ENCODE assay signal across 24 cellular contexts in the genomic region with DNA sequence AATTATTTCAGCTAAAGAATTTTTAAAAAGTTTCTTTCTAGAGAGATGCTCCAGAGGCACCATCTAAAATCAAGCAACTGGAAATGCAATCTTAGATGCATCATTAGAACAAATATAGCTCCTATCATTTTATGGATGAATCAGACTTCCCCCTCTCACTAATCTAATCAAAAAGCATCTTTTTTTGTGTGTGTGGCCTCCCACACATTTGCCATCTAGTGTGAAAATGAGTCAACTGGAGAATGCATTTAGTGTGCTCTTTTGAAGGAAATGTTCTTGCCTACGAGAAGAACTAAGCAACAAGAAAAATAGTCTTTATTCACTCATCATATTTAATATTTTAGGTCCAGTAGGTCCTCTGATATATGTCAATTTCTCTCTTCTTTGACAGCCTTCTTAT. TPM values are rescaled to one million over a fixed set of nuclear protein-coding genes. Genes with fewer than 3 reads are reported as not detected.
DNase-seq lines count a peak whose midpoint lies in the region; ATAC-seq, FAIRE-seq and TF ChIP-seq lines count a peak whose summit lies in the region.
"Had no signal": no experiment of that assay in that cellular context is flagged by ENCODE, and none has a peak within 500 bp of the region (broad histone marks: within the 10 kb centered on the region; RNA-seq: fewer than 3 reads in every experiment).

No MANE protein-coding gene starts in this region.

- H3K9ac ChIP-seq in astrocyte (ENCODE audit: low read length) = no peak overlapping the region
- H3K9ac ChIP-seq: BLaER1 had no signal

- H3K36me3 Mint-ChIP-seq in astrocyte (ENCODE audit: low read depth, unreplicated experiment) (no peaks in the 10 kb centered on the region), type B pancreatic cell (no peaks in the 10 kb centered on the region)
- H3K36me3 Mint-ChIP-seq: activated naive CD8-positive, alpha-beta T cell treated with anti-CD3 and anti-CD28 coated beads for 36 hours; naive thymus-derived CD8-positive, alpha-beta T cell had no signal

- H3K4me3 ChIP-seq in astrocyte (ENCODE audit: insufficient read depth, low read depth, low read length) = no peak overlapping the region
- H3K4me3 ChIP-seq: BLaER1, cardiac muscle cell, GM23338, SJCRH30 had no signal

- ATAC-seq in GM21381 (IDR thresholded peaks at IDR 0.05; ENCODE audit: unreplicated experiment) = no peak
- no peak for ATAC-seq in HG03139 (IDR thresholded peaks at IDR 0.05; ENCODE audit: unreplicated experiment)
- ATAC-seq: GM23338; naive thymus-derived CD8-positive, alpha-beta T cell had no signal

- no peaks in the 10 kb centered on the region for H3K27me3 ChIP-seq in astrocyte (ENCODE audit: insufficient read depth, low read length)
- H3K27me3 ChIP-seq: BLaER1, cardiac muscle cell, SJCRH30 had no signal

- H2AFZ ChIP-seq in astrocyte (ENCODE audit: low read depth, low read length) = no peak overlapping the region
- H2AFZ ChIP-seq: GM23338 had no signal

- H3K27ac ChIP-seq in astrocyte (ENCODE audit: low read depth, low read length) = peak overlapping the region; percentile 61
- H3K27ac ChIP-seq: BLaER1, cardiac muscle cell, SJCRH30 had no signal

- H3K79me2 ChIP-seq in astrocyte (ENCODE audit: insufficient read depth, low read length) = no peaks in the 10 kb centered on the region

- H3K4me1 ChIP-seq in astrocyte (ENCODE audit: insufficient read depth, low read length) = peaks cover 21% of the 10 kb centered on the region
- H3K4me1 ChIP-seq: BLaER1 had no signal

- DNase-seq in HCEC 1CT (peak; percentile 36), astrocyte (ENCODE audit: low read depth) (peak; percentile 71), foreskin melanocyte (peak; percentile 28), type B pancreatic cell (ENCODE audit: extremely low spot score, unreplicated experiment) (no peak), NCI-H345 treated with DMSO at 0.1 percent for 48 hours (lab: John Stamatoyannopoulos, UW; ENCODE audit: unreplicated experiment) (no peak)
- DNase-seq: activated CD4-positive, CD25-positive, alpha-beta regulatory T cell; activated CD8-positive, alpha-beta memory T cell treated with anti-CD3 and anti-CD28 coated beads for 24 hours; activated naive CD8-positive, alpha-beta T cell treated with anti-CD3 and anti-CD28 coated beads for 36 hours; DMS 273 treated with DMSO at 0.1 percent for 48 hours; islet precursor cell; mesendoderm; naive thymus-derived CD8-positive, alpha-beta T cell; NCI-H2029 treated with DMSO at 0.1 percent for 48 hours; NCI-H526 treated with DMSO at 0.1 percent for 48 hours; SJCRH30; small intestine; stimulated activated CD4-positive, alpha-beta T cell treated with anti-CD3 and anti-CD28 coated beads, Interleukin-4, amount 100 ng/mL, for 4 hours had no signal

- H3K27ac Mint-ChIP-seq in astrocyte (ENCODE audit: unreplicated experiment) (peak overlapping the region; percentile 94), type B pancreatic cell (peak overlapping the region; percentile 83)
- H3K27ac Mint-ChIP-seq: activated naive CD8-positive, alpha-beta T cell treated with anti-CD3 and anti-CD28 coated beads for 36 hours; activated T-helper 1 cell treated with anti-CD3 and anti-CD28 coated beads, Interleukin-12 subunit alpha, Interleukin-12 subunit beta, Interleukin-2, Interleukin-4 antibody, amounts not matched to agents 30 ng/mL and 10 ng/mL and 1 ng/mL, durations not matched to agents 14 hours and 24 hours and 36 hours; GM23338; naive thymus-derived CD8-positive, alpha-beta T cell; progenitor cell of endocrine pancreas had no signal

- H3K4me3 Mint-ChIP-seq in astrocyte (ENCODE audit: unreplicated experiment) = no peak overlapping the region
- no peak overlapping the region for H3K4me3 Mint-ChIP-seq in type B pancreatic cell
- H3K4me3 Mint-ChIP-seq: activated naive CD8-positive, alpha-beta T cell treated with anti-CD3 and anti-CD28 coated beads for 36 hours; activated T-helper 1 cell treated with anti-CD3 and anti-CD28 coated beads, Interleukin-12 subunit alpha, Interleukin-12 subunit beta, Interleukin-2, Interleukin-4 antibody, amounts not matched to agents 30 ng/mL and 10 ng/mL and 1 ng/mL, durations not matched to agents 14 hours and 24 hours and 36 hours; GM23338; naive thymus-derived CD8-positive, alpha-beta T cell had no signal

- FAIRE-seq in astrocyte (lab: Jason Lieb, UNC) = peak; percentile 52
- FAIRE-seq: small intestine had no signal

- H3K4me1 Mint-ChIP-seq in astrocyte (ENCODE audit: low read depth, unreplicated experiment) (peaks cover 38% of the 10 kb centered on the region), type B pancreatic cell (ENCODE audit: unreplicated experiment) (peaks cover 5% of the 10 kb centered on the region)
- H3K4me1 Mint-ChIP-seq: activated naive CD8-positive, alpha-beta T cell treated with anti-CD3 and anti-CD28 coated beads for 36 hours; naive thymus-derived CD8-positive, alpha-beta T cell had no signal

- no peaks in the 10 kb centered on the region for H3K9me3 ChIP-seq in astrocyte (ENCODE audit: insufficient read depth, low read depth, low read length)
- H3K9me3 ChIP-seq: BLaER1, SJCRH30 had no signal

- H3K4me2 ChIP-seq in astrocyte (ENCODE audit: low read length) = peak overlapping the region; percentile 20
- H3K4me2 ChIP-seq: BLaER1, GM23338 had no signal

- H3K36me3 ChIP-seq in astrocyte (ENCODE audit: insufficient read depth, low read length) = no peaks in the 10 kb centered on the region
- H3K36me3 ChIP-seq: BLaER1, cardiac muscle cell, SJCRH30 had no signal

- no peaks in the 10 kb centered on the region for H3K27me3 Mint-ChIP-seq in astrocyte (ENCODE audit: low read depth, unreplicated experiment)
- H3K27me3 Mint-ChIP-seq in type B pancreatic cell = no peaks in the 10 kb centered on the region
- H3K27me3 Mint-ChIP-seq: activated naive CD8-positive, alpha-beta T cell treated with anti-CD3 and anti-CD28 coated beads for 36 hours; naive thymus-derived CD8-positive, alpha-beta T cell; progenitor cell of endocrine pancreas had no signal

- TF ChIP-seq CTCF in astrocyte (IDR thresholded peaks at IDR 0.05; ENCODE audit: insufficient read depth, low read depth, low read length) = no peak
- no peak for TF ChIP-seq CTCF in type B pancreatic cell (conservative IDR thresholded peaks at IDR 0.05)

- no peaks in the 10 kb centered on the region for H4K20me1 ChIP-seq in astrocyte (ENCODE audit: insufficient read depth, low read length)
- H4K20me1 ChIP-seq: BLaER1 had no signal

- no peaks in the 10 kb centered on the region for H3K9me3 Mint-ChIP-seq in astrocyte (ENCODE audit: unreplicated experiment)
- peaks cover 10% of the 10 kb centered on the region for H3K9me3 Mint-ChIP-seq in type B pancreatic cell
- H3K9me3 Mint-ChIP-seq: GM23338 had no signal

RNA-seq across cellular contexts. Expression of a gene that starts 39.5 kb away (rescaled TPM):
- total RNA-seq in astrocyte (25.9 and 30.3 TPM in 2 replicates), type B pancreatic cell (ENCODE audit: low replicate concordance) (8.6 and 19.5 TPM in 2 replicates)
- total RNA-seq: activated naive CD8-positive, alpha-beta T cell treated with anti-CD3 and anti-CD28 coated beads for 36 hours; activated T-helper 1 cell treated with anti-CD3 and anti-CD28 coated beads, Interleukin-12 subunit alpha, Interleukin-12 subunit beta, Interleukin-2, Interleukin-4 antibody, amounts not matched to agents 30 ng/mL and 10 ng/mL and 1 ng/mL, durations not matched to agents 14 hours and 24 hours and 36 hours; naive thymus-derived CD8-positive, alpha-beta T cell had no signal

Comparison
In these comparisons a context has a peak if more than half of its experiments do, and no peak if none do; other contexts are left out.
1. DNase-seq: peak in HCEC 1CT (single experiment), astrocyte (single experiment) and foreskin melanocyte (single experiment); none in type B pancreatic cell (single experiment) and NCI-H345 treated with DMSO at 0.1 percent for 48 hours (single experiment).